8 cellular contexts compared by ENCODE assay signal in genomic region chr4:8159522-8160232, GRCh38. TPM values are rescaled to one million over a fixed set of nuclear protein-coding genes. Genes with fewer than 3 reads are reported as not detected.
DNase-seq lines count a peak whose midpoint lies in the region; ATAC-seq and TF ChIP-seq lines count a peak whose summit lies in the region.

No MANE protein-coding gene starts in this region.

- H3K27ac ChIP-seq in iPS DF 6.9 (ENCODE audit: low read length), result no peak overlapping the region

- no peaks in the 10 kb centered on the region for H3K9me3 ChIP-seq in iPS DF 6.9 (ENCODE audit: control insufficient read depth, insufficient read depth, low read length)

- H3K4me3 ChIP-seq in iPS DF 6.9 (ENCODE audit: low read length), result peak overlapping the region; percentile 52; the same call in 1 of the 2 replicates

- H3K4me3 Mint-ChIP-seq in activated CD8-positive, alpha-beta T cell treated with anti-CD3 and anti-CD28 coated beads for 36 hours, result peak overlapping the region; percentile 88
- H3K4me3 Mint-ChIP-seq in stimulated activated naive CD8-positive, alpha-beta T cell treated with anti-CD3 and anti-CD28 coated beads, Interleukin-15, amount 100 ng/mL, for 72 hours, result peak overlapping the region; percentile 96 to 100

- no CpG with 5 or more reads among the region's 15 CpGs for WGBS in iPS DF 6.9 (ENCODE audit: insufficient coverage, insufficient read length)

- peak; percentile 44 for DNase-seq in NCI-H1092 treated with DMSO at 0.1 percent for 48 hours (lab: John Stamatoyannopoulos, UW)
- DNase-seq in NCI-H1092 (lab: John Stamatoyannopoulos, UW), result no peak
- DNase-seq in activated CD8-positive, alpha-beta T cell treated with anti-CD3 and anti-CD28 coated beads for 36 hours, result no peak
- DNase-seq in iPS DF 6.9 (ENCODE audit: low read depth, low spot score), result no peak
- DNase-seq in stimulated activated naive CD8-positive, alpha-beta T cell treated with anti-CD3 and anti-CD28 coated beads, Interleukin-15, amount 100 ng/mL, for 72 hours, result no peak
- no peak for DNase-seq in RKO (ENCODE audit: low spot score)
- no peak for DNase-seq in activated effector memory CD4-positive, alpha-beta T cell treated with anti-CD3 and anti-CD28 coated beads, Interleukin-2, amount 50 U/mL, for 16 hours

- intact Hi-C loops in activated CD8-positive, alpha-beta T cell treated with anti-CD3 and anti-CD28 coated beads for 36 hours (cut with micrococcal nuclease), result no loop called here

- no peaks in the 10 kb centered on the region for H3K4me1 ChIP-seq in iPS DF 6.9 (ENCODE audit: control insufficient read depth, insufficient read depth, low read length)

- no peaks in the 10 kb centered on the region for H3K36me3 Mint-ChIP-seq in activated CD8-positive, alpha-beta T cell treated with anti-CD3 and anti-CD28 coated beads for 36 hours (ENCODE audit: low read depth)

- H3K36me3 ChIP-seq in iPS DF 6.9 (ENCODE audit: control insufficient read depth, insufficient read depth, low read length), result no peaks in the 10 kb centered on the region

- H3K27ac Mint-ChIP-seq in activated CD8-positive, alpha-beta T cell treated with anti-CD3 and anti-CD28 coated beads for 36 hours, result no peak overlapping the region
- H3K27ac Mint-ChIP-seq in stimulated activated naive CD8-positive, alpha-beta T cell treated with anti-CD3 and anti-CD28 coated beads, Interleukin-15, amount 100 ng/mL, for 72 hours, result no peak overlapping the region

- H3K27me3 Mint-ChIP-seq in activated CD8-positive, alpha-beta T cell treated with anti-CD3 and anti-CD28 coated beads for 36 hours, result peaks cover 8% of the 10 kb centered on the region
- H3K27me3 Mint-ChIP-seq in stimulated activated naive CD8-positive, alpha-beta T cell treated with anti-CD3 and anti-CD28 coated beads, Interleukin-15, amount 100 ng/mL, for 72 hours, result peaks cover 24% of the 10 kb centered on the region

- peaks cover 14% of the 10 kb centered on the region for H3K4me1 Mint-ChIP-seq in activated CD8-positive, alpha-beta T cell treated with anti-CD3 and anti-CD28 coated beads for 36 hours (ENCODE audit: low read depth)
- H3K4me1 Mint-ChIP-seq in stimulated activated naive CD8-positive, alpha-beta T cell treated with anti-CD3 and anti-CD28 coated beads, Interleukin-15, amount 100 ng/mL, for 72 hours, result peaks cover 20% of the 10 kb centered on the region

- peaks cover 5% of the 10 kb centered on the region; the same call in 1 of the 2 replicates for H3K27me3 ChIP-seq in iPS DF 6.9 (ENCODE audit: control insufficient read depth, insufficient read depth, low read length)

- ATAC-seq in activated CD8-positive, alpha-beta T cell treated with anti-CD3 and anti-CD28 coated beads for 36 hours, result no peak
- no peak for ATAC-seq in stimulated activated naive CD8-positive, alpha-beta T cell treated with anti-CD3 and anti-CD28 coated beads, Interleukin-15, amount 100 ng/mL, for 72 hours
- no peak for ATAC-seq in GM18520 (IDR thresholded peaks at IDR 0.05; ENCODE audit: unreplicated experiment)

- POLR2A ChIA-PET in activated CD8-positive, alpha-beta T cell treated with anti-CD3 and anti-CD28 coated beads for 36 hours (lab: Charles Lee), result interaction anchor here (0.8 kb wide), 1 partner anchor 68 kb away, joined by 3 read pairs; no protein-coding TSS in a partner anchor

- CTCF ChIA-PET in activated CD8-positive, alpha-beta T cell treated with anti-CD3 and anti-CD28 coated beads for 36 hours (lab: Charles Lee), result interaction anchor here (1.6 to 1.7 kb wide), 2 partner anchors 39 to 83 kb away, joined by 3 read pairs; partner anchors contain the start of gene SH3TC1

- H3K9me3 Mint-ChIP-seq in activated CD8-positive, alpha-beta T cell treated with anti-CD3 and anti-CD28 coated beads for 36 hours, result no peaks in the 10 kb centered on the region
- no peaks in the 10 kb centered on the region for H3K9me3 Mint-ChIP-seq in stimulated activated naive CD8-positive, alpha-beta T cell treated with anti-CD3 and anti-CD28 coated beads, Interleukin-15, amount 100 ng/mL, for 72 hours

- TF ChIP-seq CTCF in activated CD8-positive, alpha-beta T cell treated with anti-CD3 and anti-CD28 coated beads for 36 hours (IDR thresholded peaks at IDR 0.05), result no peak

RNA-seq across cellular contexts. Expression of gene ABLIM2, which starts 1.1 kb away (rescaled TPM):
- under 1 TPM; 0.32 to 0.54 TPM for total RNA-seq in activated CD8-positive, alpha-beta T cell treated with anti-CD3 and anti-CD28 coated beads for 36 hours

RNA-seq across cellular contexts. Expression of gene SH3TC1, which starts 39.4 kb away (rescaled TPM):
- 10 to 100 TPM; 16.2 to 17.5 TPM for total RNA-seq in activated CD8-positive, alpha-beta T cell treated with anti-CD3 and anti-CD28 coated beads for 36 hours
